8 cellular contexts compared by ENCODE assay signal in the genomic region with DNA sequence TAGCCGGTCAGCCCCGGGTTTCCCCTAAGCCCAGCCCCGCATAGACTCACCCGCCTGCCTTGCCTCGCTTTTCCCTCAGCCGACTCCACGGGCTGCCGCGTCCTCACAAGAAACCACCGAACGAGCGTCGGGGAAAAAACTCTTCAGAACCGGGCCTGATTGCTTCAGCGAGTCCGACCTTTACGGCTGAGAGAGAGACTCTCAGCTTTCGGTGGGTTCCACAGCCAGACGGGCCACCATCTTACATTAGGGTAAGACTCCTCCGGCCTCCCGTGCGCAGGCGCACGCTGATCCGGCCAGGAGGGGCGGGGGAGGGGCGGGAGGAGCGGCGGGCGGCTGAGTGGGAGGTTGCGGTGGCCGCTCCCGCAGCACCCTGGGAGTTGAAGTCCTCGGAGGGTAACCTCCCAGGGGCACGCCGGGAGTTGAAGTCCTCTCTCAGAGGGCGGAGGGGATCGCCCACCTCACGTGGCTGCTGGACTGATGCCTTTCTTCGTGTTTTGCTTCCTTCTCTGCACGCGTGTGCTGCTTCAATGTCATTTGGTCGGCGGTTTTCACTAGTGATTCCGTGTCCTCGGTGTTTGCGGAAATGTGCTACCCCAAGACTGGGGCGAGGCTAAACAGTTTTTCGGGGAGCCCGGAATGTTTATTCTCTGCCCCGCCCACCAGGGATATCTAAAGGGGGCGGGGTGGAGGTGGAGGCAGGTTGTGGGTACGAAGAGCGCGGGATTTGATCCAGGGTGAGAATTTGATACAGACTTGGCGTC. TPM values are rescaled to one million over a fixed set of nuclear protein-coding genes. Genes with fewer than 3 reads are reported as not detected.
A peak's percentile ranks its signal among the peaks of the same experiment; 100 is the strongest.
DNase-seq lines count a peak whose midpoint lies in the region; ATAC-seq lines count a peak whose summit lies in the region.

A gene with protein sequence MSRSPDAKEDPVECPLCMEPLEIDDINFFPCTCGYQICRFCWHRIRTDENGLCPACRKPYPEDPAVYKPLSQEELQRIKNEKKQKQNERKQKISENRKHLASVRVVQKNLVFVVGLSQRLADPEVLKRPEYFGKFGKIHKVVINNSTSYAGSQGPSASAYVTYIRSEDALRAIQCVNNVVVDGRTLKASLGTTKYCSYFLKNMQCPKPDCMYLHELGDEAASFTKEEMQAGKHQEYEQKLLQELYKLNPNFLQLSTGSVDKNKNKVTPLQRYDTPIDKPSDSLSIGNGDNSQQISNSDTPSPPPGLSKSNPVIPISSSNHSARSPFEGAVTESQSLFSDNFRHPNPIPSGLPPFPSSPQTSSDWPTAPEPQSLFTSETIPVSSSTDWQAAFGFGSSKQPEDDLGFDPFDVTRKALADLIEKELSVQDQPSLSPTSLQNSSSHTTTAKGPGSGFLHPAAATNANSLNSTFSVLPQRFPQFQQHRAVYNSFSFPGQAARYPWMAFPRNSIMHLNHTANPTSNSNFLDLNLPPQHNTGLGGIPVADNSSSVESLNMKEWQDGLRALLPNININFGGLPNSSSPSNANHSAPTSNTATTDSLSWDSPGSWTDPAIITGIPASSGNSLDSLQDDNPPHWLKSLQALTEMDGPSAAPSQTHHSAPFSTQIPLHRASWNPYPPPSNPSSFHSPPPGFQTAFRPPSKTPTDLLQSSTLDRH (minus strand): TSS at position 264 of the 764 bp plus-strand sequence. CDS start 71,771 bp downstream, outside the sequence.

- peak; percentile 93 for ATAC-seq in GM21367 (IDR thresholded peaks at IDR 0.05; ENCODE audit: unreplicated experiment)

- DNase-seq in COR-L47 (lab: John Stamatoyannopoulos, UW) (peak; percentile 94), HT-29 (ENCODE audit: low spot score) (peak; percentile 96), NK-92 (lab: John Stamatoyannopoulos, UW; ENCODE audit: unreplicated experiment) (peak; percentile 92), lung microvascular endothelial cell (ENCODE audit: low read depth in 2 of 2) (peak; percentile 97)
- DNase-seq in activated CD8-positive, alpha-beta memory T cell treated with anti-CD3 and anti-CD28 coated beads for 1 hour (ENCODE audit: extremely low read depth in 1 of 2, low read depth in 1 of 2): peak; percentile 86 to 97
- DNase-seq in effector CD8-positive, alpha-beta T cell (lab: John Stamatoyannopoulos, UW): peak; percentile 96
- DNase-seq in stimulated activated CD4-positive, alpha-beta T cell treated with anti-CD3 and anti-CD28 coated beads, TNF-alpha, amount 100 ng/mL, for 4 hours (ENCODE audit: low read depth in 3 of 3): peak; percentile 92 to 98 (median 94)

RNA-seq across cellular contexts. Expression of the gene that starts here (rescaled TPM):
- 8.5 and 11.3 TPM in 2 replicates for total RNA-seq in HT-29 (2014; rRNA removed; shearing (Covaris generic))
- 6.5 and 9.3 TPM in 2 replicates for total RNA-seq in lung microvascular endothelial cell

Comparison
In these comparisons a context has a peak if more than half of its experiments do, and no peak if none do; other contexts are left out.
1. Peak in every context shown above with its lines: DNase-seq and ATAC-seq.